Comparison of ENCODE assay signal across 13 cellular contexts in the genomic region with DNA sequence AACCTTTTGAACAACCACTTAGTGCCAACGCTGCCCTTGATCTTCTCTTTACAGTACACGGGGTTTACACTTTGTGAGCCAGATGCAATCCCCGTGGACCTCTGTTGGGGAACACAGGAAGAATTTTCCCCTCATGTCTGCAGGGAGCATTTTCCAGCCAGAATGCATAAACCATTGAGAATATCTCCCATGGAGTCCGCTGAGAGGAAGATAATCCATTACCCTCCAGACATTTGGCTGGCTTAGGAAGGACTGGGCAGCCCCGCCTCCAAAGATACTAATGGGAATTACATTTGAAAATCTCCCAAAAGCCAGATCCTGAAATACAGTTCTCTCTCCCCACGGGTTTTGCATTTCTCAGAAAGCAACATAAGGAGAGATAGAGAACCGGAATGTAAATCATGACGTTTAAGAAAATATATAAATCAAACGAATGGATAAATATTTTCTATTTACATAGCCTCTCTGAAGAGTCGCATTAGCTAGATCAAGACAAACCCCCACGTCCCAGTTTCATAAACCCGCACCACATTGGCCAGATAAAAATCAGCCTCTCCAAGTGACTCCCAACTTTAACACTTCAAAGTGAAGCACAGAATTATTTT. TPM values are rescaled to one million over a fixed set of nuclear protein-coding genes. Genes with fewer than 3 reads are reported as not detected.
DNase-seq lines count a peak whose midpoint lies in the region; ATAC-seq and TF ChIP-seq lines count a peak whose summit lies in the region.
"Had no signal": no experiment of that assay in that cellular context is flagged by ENCODE, and none has a peak within 500 bp of the region (broad histone marks: within the 10 kb centered on the region; RNA-seq: fewer than 3 reads in every experiment).

No MANE protein-coding gene starts in this region.

- H3K27me3 ChIP-seq in AG04450 (ENCODE audit: control insufficient read depth, insufficient read depth, low read length) (peaks cover 18% of the 10 kb centered on the region), MM.1S (replicated peaks; ENCODE audit: insufficient read depth, low read length) (no peaks in the 10 kb centered on the region), muscle layer of duodenum (ENCODE audit: low read depth, low read length) (no peaks in the 10 kb centered on the region), A673 (replicated peaks; ENCODE audit: insufficient read depth, low read depth, low read length, poor library complexity) (no peaks in the 10 kb centered on the region)

- H3K9me3 ChIP-seq in AG04450 (ENCODE audit: control insufficient read depth, insufficient read depth, low read length) (no peaks in the 10 kb centered on the region), MM.1S (replicated peaks; ENCODE audit: insufficient read depth, low read length) (no peaks in the 10 kb centered on the region), muscle layer of duodenum (ENCODE audit: control insufficient read depth in 1 of 2, low read length in 2 of 2) (no peaks in the 10 kb centered on the region), A673 (ENCODE audit: low read depth, low read length, poor library complexity, severe bottlenecking) (no peaks in the 10 kb centered on the region)

- DNase-seq in AG04450 (ENCODE audit: low read depth, low spot score) (no peak), MM.1S (no peak), choroid plexus epithelial cell (ENCODE audit: low read depth) (peak; percentile 5), occipital lobe (lab: John Stamatoyannopoulos, UW) (no peak), A673 (ENCODE audit: low spot score) (no peak), SHP77 treated with DMSO at 0.1 percent for 48 hours (lab: John Stamatoyannopoulos, UW) (no peak)
- DNase-seq: CD4-positive, alpha-beta T cell; H7; T-helper 9 cell had no signal

- CTCF ChIA-PET in AG04450 (lab: Charles Lee): interaction anchor here (1.0 to 4.9 kb wide), 6 partner anchors 17 to 516 kb away, joined by 3 to 46 read pairs (median 6); no protein-coding TSS in a partner anchor
- CTCF ChIA-PET in A673 (lab: Charles Lee): no interaction called here

- H3K4me2 ChIP-seq in MM.1S (ENCODE audit: low read depth, low read length): peak overlapping the region; percentile 9; the same call in 1 of the 2 replicates

- no TSS peak for BruUV-seq in A673 (replicated peaks; lab: Mats Ljungman, UMichigan)

- H3K4me3 ChIP-seq in AG04450 (ENCODE audit: low read depth, low read length) (peak overlapping the region; percentile 35), MM.1S (ENCODE audit: low read length) (no peak overlapping the region), choroid plexus epithelial cell (ENCODE audit: low read depth, low read length) (peak overlapping the region; percentile 49), muscle layer of duodenum (ENCODE audit: low read depth in 1 of 2, low read length in 2 of 2) (peak overlapping the region; percentile 17 to 44), A673 (ENCODE audit: low read depth, low read length, poor library complexity, severe bottlenecking) (no peak overlapping the region)

- no peaks in the 10 kb centered on the region for H3F3A ChIP-seq in MM.1S (ENCODE audit: insufficient read depth, low read length)

- no peak for ATAC-seq in HG03520 (IDR thresholded peaks at IDR 0.05; ENCODE audit: unreplicated experiment)

- no peak overlapping the region for H3K27ac ChIP-seq in AG04450 (ENCODE audit: low read depth, low read length)
- no peak overlapping the region for H3K27ac ChIP-seq in MM.1S (ENCODE audit: low read length)
- no peak overlapping the region for H3K27ac ChIP-seq in muscle layer of duodenum (ENCODE audit: low read length)
- H3K27ac ChIP-seq in A673 (ENCODE audit: low read depth, low read length, poor library complexity, severe bottlenecking): no peak overlapping the region
- H3K27ac ChIP-seq: HL-60 had no signal

- H3K4me1 ChIP-seq in MM.1S (ENCODE audit: low read length): no peaks in the 10 kb centered on the region
- peaks cover 0 to 4% of the 10 kb centered on the region in 2 donors for H3K4me1 ChIP-seq in muscle layer of duodenum (ENCODE audit: control insufficient read depth in 1 of 2, insufficient read depth in 2 of 2, low read length in 2 of 2)
- H3K4me1 ChIP-seq in A673 (ENCODE audit: insufficient read depth, low read length, poor library complexity, severe bottlenecking): no peaks in the 10 kb centered on the region

- H3K79me2 ChIP-seq in MM.1S (ENCODE audit: low read length): no peaks in the 10 kb centered on the region

- POLR2A ChIA-PET in AG04450 (lab: Yijun Ruan, JAX): interaction anchor here (0.6 kb wide), 1 partner anchor 172 kb away, joined by 3 read pairs; no protein-coding TSS in a partner anchor
- POLR2A ChIA-PET in A673 (lab: Charles Lee; ENCODE audit: low non-redundant PET): no interaction called here

- intact Hi-C loops in A673 (cut with micrococcal nuclease; ENCODE audit: unreplicated experiment): no loop called here

- 0 out of 2 replicates have a peak overlapping the region, but pooled peaks have one; percentile 10 for H2AFZ ChIP-seq in MM.1S (ENCODE audit: low read length)

- TF ChIP-seq CTCF in AG04450 (IDR thresholded peaks at IDR 0.05; ENCODE audit: low read depth, low read length) (no peak), MM.1S (IDR thresholded peaks at IDR 0.05; ENCODE audit: low read length) (no peak), choroid plexus epithelial cell (conservative IDR thresholded peaks at IDR 0.05; ENCODE audit: low read depth, low read length) (no peak), A673 (conservative IDR thresholded peaks at IDR 0.05; ENCODE audit: low read depth, low read length) (no peak)

- H3K36me3 ChIP-seq in MM.1S (replicated peaks; ENCODE audit: insufficient read depth, low read length): no peaks in the 10 kb centered on the region
- no peaks in the 10 kb centered on the region for H3K36me3 ChIP-seq in muscle layer of duodenum (ENCODE audit: control insufficient read depth in 1 of 2, insufficient read depth in 2 of 2, low read length in 2 of 2)
- no peaks in the 10 kb centered on the region for H3K36me3 ChIP-seq in A673 (ENCODE audit: insufficient read depth, low read length, poor library complexity, severe bottlenecking)

- H3K9me2 ChIP-seq in MM.1S (replicated peaks; ENCODE audit: insufficient read depth, low read length): no peaks in the 10 kb centered on the region

- H4K20me1 ChIP-seq in MM.1S (ENCODE audit: insufficient read depth, low read length): no peaks in the 10 kb centered on the region

- H3K9ac ChIP-seq in MM.1S (ENCODE audit: low read length): no peak overlapping the region

RNA-seq across cellular contexts. Expression of gene TRIL, which starts 53.5 kb away (rescaled TPM):
- 0.15 and 0.16 TPM in 2 replicates for polyA plus RNA-seq in AG04450 (2011; rRNA removed)
- 0.05 and 0.09 TPM in 2 replicates for polyA minus RNA-seq in AG04450 (2011; rRNA and poly(A)+ RNA removed)
- total RNA-seq in occipital lobe: 10.9 TPM
- 4.8 and 9.2 TPM in 2 replicates for total RNA-seq in A673 (2021)
- total RNA-seq: activated T-helper 2 cell treated with anti-CD3 and anti-CD28 coated beads, Interferon-gamma antibody, Interleukin-2, Interleukin-4, amounts not matched to agents 10 μg/mL and 5 μg/mL and 100 μg/mL, durations not matched to agents 14 hours and 24 hours and 36 hours; CD4-positive, alpha-beta T cell had no signal

Comparison
In these comparisons a context has a peak if more than half of its experiments do, and no peak if none do; other contexts are left out.
1. H3K4me3 ChIP-seq: peak in AG04450 (single experiment), choroid plexus epithelial cell (single experiment) and muscle layer of duodenum (2 of 2); none in MM.1S (single experiment) and A673 (single experiment).